Comparison of ENCODE assay signal across 12 cellular contexts in genomic region chr3:165195226-165195625, GRCh38. TPM values are rescaled to one million over a fixed set of nuclear protein-coding genes. Genes with fewer than 3 reads are reported as not detected.
DNase-seq lines count a peak whose midpoint lies in the region; ATAC-seq, FAIRE-seq and TF ChIP-seq lines count a peak whose summit lies in the region.
"Had no signal": no experiment of that assay in that cellular context is flagged by ENCODE, and none has a peak within 500 bp of the region (broad histone marks: within the 10 kb centered on the region; RNA-seq: fewer than 3 reads in every experiment).

No MANE protein-coding gene starts in this region.

- TF ChIP-seq RAD21 in IMR-90 (IDR thresholded peaks at IDR 0.05; ENCODE audit: low read length) (no peak), H1 (IDR thresholded peaks at IDR 0.05 in 1 of 2, conservative IDR thresholded peaks at IDR 0.05 in 1 of 2; ENCODE audit: low read depth in 2 of 2, low read length in 2 of 2) (no peak)

- H3K4me2 ChIP-seq in IMR-90 (ENCODE audit: low read depth, low read length) (peak overlapping the region; percentile 2; the same call in 1 of the 2 replicates), H1 (ENCODE audit: insufficient read depth in 1 of 2, low read depth in 2 of 2, low read length in 2 of 2) (peak overlapping the region; percentile 87 to 99)

- H2AK5ac ChIP-seq in IMR-90 (ENCODE audit: low read depth, low read length) = no peak overlapping the region
- no peak overlapping the region for H2AK5ac ChIP-seq in H1 (ENCODE audit: low read depth, low read length)

- H3K4me1 ChIP-seq in BE2C = peaks cover 5% of the 10 kb centered on the region; the same call in 1 of the 2 replicates
- H3K4me1 ChIP-seq in IMR-90 (ENCODE audit: control insufficient read depth, insufficient read depth, low read length) = no peaks in the 10 kb centered on the region
- H3K4me1 ChIP-seq in H1 (replicated peaks in 1 of 4; ENCODE audit: control insufficient read depth in 3 of 4, insufficient read depth in 4 of 4, low read length in 3 of 4) = peaks cover 0 to 13% (median 1%) of the 10 kb centered on the region in 4 experiments; a peak in 5 of 7 replicates

- H2AFZ ChIP-seq in IMR-90 (replicated peaks; ENCODE audit: low read length, poor library complexity) (no peak overlapping the region), H1 (ENCODE audit: low read length) (peak overlapping the region; percentile 58)

- H3K18ac ChIP-seq in IMR-90 (ENCODE audit: low read depth, low read length) (no peak overlapping the region), H1 (ENCODE audit: extremely low read depth, low read length) (peak overlapping the region; percentile 62; the same call in 1 of the 2 replicates)

- DNase-seq in BE2C (no peak), IMR-90 (no peak), H1 (ENCODE audit: low read depth in 1 of 2, low spot score in 2 of 2) (no peak), nephron progenitor cell (peak; percentile 4), AG20443 (ENCODE audit: low spot score) (no peak), KBM-7 (no peak)
- DNase-seq: activated CD4-positive, alpha-beta T cell treated with anti-CD3 and anti-CD28 coated beads for 36 hours had no signal

- H3K27ac ChIP-seq in IMR-90 (ENCODE audit: insufficient read depth, low read length) (no peak overlapping the region), H1 (ENCODE audit: low read depth, low read length) (no peak overlapping the region)
- H3K27ac ChIP-seq: tibial artery had no signal

- H4K5ac ChIP-seq in IMR-90 (ENCODE audit: low read depth, low read length) (no peak overlapping the region), H1 (ENCODE audit: insufficient read length, low read depth, low read length) (no peak overlapping the region)

- H2BK120ac ChIP-seq in IMR-90 (ENCODE audit: low read depth, low read length) = no peak overlapping the region
- H2BK120ac ChIP-seq in H1 (replicated peaks; ENCODE audit: low read depth, low read length) = no peak overlapping the region

- BruUV-seq in IMR-90 (replicated peaks; lab: Mats Ljungman, UMichigan) = no TSS peak

- H4K8ac ChIP-seq in IMR-90 (ENCODE audit: low read depth in 2 of 2, low read length in 2 of 2) = no peak overlapping the region
- H4K8ac ChIP-seq in H1 (ENCODE audit: extremely low read depth, insufficient read depth, low read length) = no peak overlapping the region

- peaks cover 33% of the 10 kb centered on the region for H3K23me2 ChIP-seq in H1 (ENCODE audit: low read depth, low read length)

- H3K14ac ChIP-seq in IMR-90 (replicated peaks; ENCODE audit: low read depth, low read length) (no peak overlapping the region), H1 (ENCODE audit: insufficient read length) (no peak overlapping the region)

- H2BK12ac ChIP-seq in H1 (ENCODE audit: low read depth, low read length) = 0 out of 2 replicates have a peak overlapping the region, but pooled peaks have one; percentile 92

- POLR2A ChIA-PET in IMR-90 (lab: Charles Lee; ENCODE audit: unreplicated experiment) (no interaction called here), H1 (lab: Charles Lee; ENCODE audit: partially characterized antibody) (interaction anchor here (1.1 kb wide), 1 partner anchor 940 kb away, joined by 3 read pairs; no protein-coding TSS in a partner anchor)

- H2BK5ac ChIP-seq in IMR-90 (ENCODE audit: low read depth, low read length, poor library complexity, severe bottlenecking) (no peak overlapping the region), H1 (ENCODE audit: low read depth, low read length) (no peak overlapping the region)

- TF ChIP-seq EP300 in H1 (IDR thresholded peaks at IDR 0.05; ENCODE audit: borderline replicate concordance in 1 of 2, low read depth in 2 of 2, low read length in 2 of 2) = no peak

- peaks cover 82% of the 10 kb centered on the region for H3K27me3 ChIP-seq in BE2C
- peaks cover 34% of the 10 kb centered on the region for H3K27me3 ChIP-seq in IMR-90 (ENCODE audit: control insufficient read depth, insufficient read depth, low read length)
- H3K27me3 ChIP-seq in H1 (replicated peaks in 1 of 4; ENCODE audit: control insufficient read depth in 3 of 4, extremely low read depth in 1 of 4, insufficient read depth in 3 of 4, low read length in 3 of 4) = peaks cover 6 to 41% (median 35%) of the 10 kb centered on the region in 4 experiments

- peak overlapping the region; percentile 90 for H3K4me3 Mint-ChIP-seq in nephron progenitor cell
- H3K4me3 Mint-ChIP-seq: activated CD4-positive, alpha-beta T cell treated with anti-CD3 and anti-CD28 coated beads for 36 hours had no signal

- no peak for FAIRE-seq in H1 (lab: Jason Lieb, UNC)
- FAIRE-seq: bronchial epithelial cell had no signal

- no peak overlapping the region for H3K23ac ChIP-seq in IMR-90 (ENCODE audit: low read depth, low read length)
- H3K23ac ChIP-seq in H1 (ENCODE audit: insufficient read length) = no peak overlapping the region

- no peaks in the 10 kb centered on the region for H3K9me1 ChIP-seq in IMR-90 (ENCODE audit: insufficient read depth, low read length)

- H3K4ac ChIP-seq in IMR-90 (ENCODE audit: low read depth, low read length) (no peak overlapping the region), H1 (replicated peaks; ENCODE audit: insufficient read length, low read depth, low read length) (no peak overlapping the region)

- CTCF ChIA-PET in IMR-90 (lab: Yijun Ruan, JAX) = interaction anchor here (1.0 kb wide), 1 partner anchor 11 kb away, joined by 3 read pairs; no protein-coding TSS in a partner anchor
- CTCF ChIA-PET in H1 (lab: Charles Lee; ENCODE audit: partially characterized antibody) = interaction anchor here (1.5 to 2.3 kb wide), 3 partner anchors 11 to 121 kb away, joined by 4 to 22 read pairs (median 5); no protein-coding TSS in a partner anchor

- TF ChIP-seq POLR2A in IMR-90 (IDR thresholded peaks at IDR 0.05; ENCODE audit: low read depth, low read length) = no peak
- TF ChIP-seq POLR2A in H1 (IDR thresholded peaks at IDR 0.05; ENCODE audit: control extremely low read depth in 1 of 2, low read depth in 2 of 2, low read length in 2 of 2) = no peak

- no peak overlapping the region for H3K9ac ChIP-seq in IMR-90 (ENCODE audit: low read depth, low read length)
- H3K9ac ChIP-seq in H1 (replicated peaks in 1 of 4; ENCODE audit: extremely low read depth in 1 of 4, low read depth in 3 of 4, low read length in 3 of 4) = peak overlapping the region in 3 of 4 experiments; percentile 42 to 79 (median 44); a peak in 4 of 7 replicates

- peaks cover 74% of the 10 kb centered on the region for H3K27me3 Mint-ChIP-seq in nephron progenitor cell (ENCODE audit: low read depth, poor library complexity)

- H3K79me1 ChIP-seq in IMR-90 (ENCODE audit: low read depth in 1 of 2, low read length in 2 of 2) = no peaks in the 10 kb centered on the region
- no peaks in the 10 kb centered on the region for H3K79me1 ChIP-seq in H1 (ENCODE audit: low read depth, low read length)

- H4K91ac ChIP-seq in IMR-90 (ENCODE audit: insufficient read depth, low read depth, low read length) (no peak overlapping the region), H1 (replicated peaks; ENCODE audit: insufficient read length, low read length) (no peak overlapping the region)

- no peaks in the 10 kb centered on the region for H3K36me3 Mint-ChIP-seq in nephron progenitor cell (ENCODE audit: low read depth)

- ATAC-seq in IMR-90 (ENCODE audit: low read depth) = no peak
- no peak for ATAC-seq in GM21447 (IDR thresholded peaks at IDR 0.05; ENCODE audit: unreplicated experiment)
- ATAC-seq in HG02571 (IDR thresholded peaks at IDR 0.05; ENCODE audit: unreplicated experiment) = no peak
- ATAC-seq: activated CD4-positive, alpha-beta T cell treated with anti-CD3 and anti-CD28 coated beads for 36 hours had no signal

- H3K4me3 ChIP-seq in BE2C (ENCODE audit: low read depth, low read length) = peak overlapping the region; percentile 53
- H3K4me3 ChIP-seq in IMR-90 (ENCODE audit: insufficient read depth, low read depth, low read length) = no peak overlapping the region
- H3K4me3 ChIP-seq in H1 (ENCODE audit: extremely low read depth in 1 of 4, insufficient read depth in 2 of 4, low read depth in 3 of 4, low read length in 4 of 4) = peak overlapping the region; percentile 83 to 85 (median 83)

- in situ Hi-C loops in IMR-90 (cut with MboI; ENCODE audit: low sequenced_read_pairs) = no loop called here
- in situ Hi-C loops in KBM-7 (cut with MboI; ENCODE audit: low pct_unique_long_range_greater_than_20kb, low sequenced_read_pairs) = no loop called here

- H4K20me1 ChIP-seq in IMR-90 (ENCODE audit: insufficient read depth, low read length) (no peaks in the 10 kb centered on the region), H1 (replicated peaks in 1 of 2; ENCODE audit: control insufficient read depth in 1 of 2, insufficient read depth in 2 of 2, low read length in 2 of 2) (no peaks in the 10 kb centered on the region)

- dilution Hi-C loops in IMR-90 (cut with HindIII; ENCODE audit: low sequenced_read_pairs, unreplicated experiment) = no loop called here

- no peaks in the 10 kb centered on the region for H3K9me3 Mint-ChIP-seq in nephron progenitor cell

- WGBS in IMR-90 (ENCODE audit: extremely low coverage in 2 of 2, insufficient read length in 1 of 2), 2 experiments = 8% methylated on average over 4 of the region's 19 CpGs; no CpG with 5 or more reads in 1 of the 2 experiments
- 1% methylated on average over 19 of the region's 19 CpGs; no CpG with 5 or more reads in 1 of the 2 experiments for WGBS in H1 (ENCODE audit: extremely low coverage in 1 of 2, insufficient coverage in 1 of 2, insufficient read length in 1 of 2, insufficient replicate concordance in 2 of 2, low coverage in 1 of 2, low lambda C conversion rate in 2 of 2, missing lambda C conversion rate in 1 of 2), 2 experiments

- H3K56ac ChIP-seq in IMR-90 (ENCODE audit: extremely low read depth, insufficient read depth, low read length) (no peak overlapping the region), H1 (replicated peaks; ENCODE audit: insufficient read length, low read depth, low read length) (no peak overlapping the region)

- TF ChIP-seq CTCF in BE2C (IDR thresholded peaks at IDR 0.05; ENCODE audit: low read depth, low read length) (no peak), IMR-90 (conservative IDR thresholded peaks at IDR 0.05; ENCODE audit: low read depth, low read length) (no peak), H1 (IDR thresholded peaks at IDR 0.05; ENCODE audit: control extremely low read depth in 1 of 3, insufficient read depth in 1 of 3, low read depth in 1 of 3, low read length in 3 of 3) (no peak), nephron progenitor cell (IDR thresholded peaks at IDR 0.05) (no peak)

- no peaks in the 10 kb centered on the region for H3K79me2 ChIP-seq in H1 (ENCODE audit: control insufficient read depth in 1 of 2, insufficient read depth in 2 of 2, low read length in 2 of 2)

- H2BK20ac ChIP-seq in IMR-90 (ENCODE audit: low read depth, low read length) (no peak overlapping the region), H1 (ENCODE audit: low read length) (0 out of 2 replicates have a peak overlapping the region, but pooled peaks have one; percentile 2)

- H3K9me3 ChIP-seq in BE2C = no peaks in the 10 kb centered on the region
- peaks cover 3% of the 10 kb centered on the region for H3K9me3 ChIP-seq in IMR-90 (ENCODE audit: control insufficient read depth, insufficient read depth, low read length)
- no peaks in the 10 kb centered on the region for H3K9me3 ChIP-seq in H1 (ENCODE audit: insufficient read depth in 2 of 2, low read depth in 1 of 2, low read length in 1 of 2)
- H3K9me3 ChIP-seq: tibial artery had no signal

- intact Hi-C loops in IMR-90 (cut with micrococcal nuclease) = no loop called here

- H3K4me1 Mint-ChIP-seq in nephron progenitor cell = peaks cover 47% of the 10 kb centered on the region

- H3K36me3 ChIP-seq in BE2C (no peaks in the 10 kb centered on the region), IMR-90 (ENCODE audit: control insufficient read depth, insufficient read depth, low read length) (no peaks in the 10 kb centered on the region), H1 (ENCODE audit: control insufficient read depth in 2 of 4, insufficient read depth in 4 of 4, low read length in 3 of 4) (no peaks in the 10 kb centered on the region)
- H3K36me3 ChIP-seq: tibial artery had no signal

- H2BK15ac ChIP-seq in IMR-90 (ENCODE audit: low read depth, low read length) (no peak overlapping the region), H1 (ENCODE audit: low read length) (no peak overlapping the region)

- H3K27ac Mint-ChIP-seq in nephron progenitor cell = no peak overlapping the region
- H3K27ac Mint-ChIP-seq: activated CD4-positive, alpha-beta T cell treated with anti-CD3 and anti-CD28 coated beads for 36 hours had no signal

- no peak overlapping the region for H2AK9ac ChIP-seq in IMR-90 (replicated peaks; ENCODE audit: low read depth, low read length, poor library complexity)

RNA-seq across cellular contexts. Expression of gene SLITRK3, which starts 1.0 kb away (rescaled TPM):
- not detected for polyA plus RNA-seq in BE2C (2012; ENCODE audit: insufficient read depth, insufficient read length, low read depth)
- total RNA-seq in IMR-90 (2012; rRNA removed) = not detected in 2 replicates
- polyA plus RNA-seq in IMR-90 (2012; rRNA removed) = not detected in 2 replicates
- not detected in 2 replicates for polyA plus RNA-seq in IMR-90 (2012; cell fraction: cytosol; rRNA removed)
- not detected in 2 replicates for polyA plus RNA-seq in IMR-90 (2012; cell fraction: nucleus; rRNA removed; ENCODE audit: low replicate concordance)
- 3.2 and 3.4 TPM in 2 replicates for total RNA-seq in H1 (2021; fragmentation: NEBNext Ultra II Directional; extraction: Animal tissue kit (Norgen Biotek cat#: 25700))
- 0.71 and 1.1 TPM in 2 replicates for polyA plus RNA-seq in H1 (2011; rRNA removed)
- polyA plus RNA-seq in H1 (2011; cell fraction: cytosol; rRNA removed) = 1.2 TPM
- polyA plus RNA-seq in H1 (2011; cell fraction: nucleus; rRNA removed) = 1.5 TPM
- polyA plus RNA-seq in H1 (2012, experiment 1 of 2) = 1.3 to 1.8 TPM (median 1.6 TPM) in 4 replicates
- polyA plus RNA-seq in H1 (2012, experiment 2 of 2) = 0.63 TPM
- 3.2 TPM for polyA plus RNA-seq in H1 (2013, experiment 1 of 2)
- 2.7 TPM for polyA plus RNA-seq in H1 (2013, experiment 2 of 2)
- 3.0 and 3.9 TPM in 2 replicates for polyA minus RNA-seq in H1 (2011; rRNA and poly(A)+ RNA removed)
- polyA minus RNA-seq in H1 (2011; cell fraction: cytosol; rRNA and poly(A)+ RNA removed) = 1.5 TPM
- polyA minus RNA-seq in H1 (2011; cell fraction: nucleus; rRNA and poly(A)+ RNA removed) = 2.9 TPM
- total RNA-seq: activated CD4-positive, alpha-beta T cell treated with anti-CD3 and anti-CD28 coated beads for 36 hours; LHCN-M2 had no signal
